25 cellular contexts compared by ENCODE assay signal in the genomic region with DNA sequence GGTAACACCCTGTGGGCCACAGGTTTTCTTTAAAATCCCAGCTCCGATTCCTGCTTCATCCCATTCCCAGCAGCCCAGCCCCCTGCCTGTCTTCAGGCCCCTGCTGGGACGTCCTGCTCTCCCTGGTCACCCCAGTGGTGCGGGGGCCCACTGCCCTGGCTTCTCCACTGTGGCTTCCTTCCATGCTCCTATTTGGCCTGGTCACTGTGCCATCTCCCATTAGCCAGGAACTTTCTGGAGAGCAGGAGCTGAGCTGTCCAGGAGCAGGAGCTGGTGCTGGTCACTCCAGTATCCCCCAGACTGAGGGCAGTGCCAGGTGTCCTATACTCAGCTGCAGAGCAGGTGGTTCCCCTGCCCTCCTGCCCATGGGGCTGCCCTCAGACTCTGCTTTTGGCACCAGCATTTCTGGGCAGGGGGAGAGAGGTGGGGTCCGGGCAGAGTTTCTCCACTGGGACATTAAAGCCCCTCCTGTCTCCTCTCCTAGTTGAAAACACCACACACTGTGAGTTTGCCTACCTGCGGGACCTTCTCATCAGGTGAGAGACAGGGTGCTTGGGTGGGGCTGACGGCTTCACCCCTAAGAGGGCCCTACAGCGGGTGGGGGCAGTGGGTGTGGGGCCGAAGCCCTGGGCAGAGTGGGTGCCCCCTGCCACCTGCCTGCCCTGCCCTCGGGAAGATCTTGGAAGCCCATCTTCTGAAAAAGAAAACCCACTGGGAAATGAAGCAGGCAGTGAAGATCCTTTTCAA.
DNase-seq lines count a peak whose midpoint lies in the region; ATAC-seq and TF ChIP-seq lines count a peak whose summit lies in the region.
"Had no signal": no experiment of that assay in that cellular context is flagged by ENCODE, and none has a peak within 500 bp of the region (broad histone marks: within the 10 kb centered on the region; RNA-seq: fewer than 3 reads in every experiment).

No MANE protein-coding gene starts in this region.

- no peak for TF ChIP-seq CTCF in CD4-positive, alpha-beta T cell (IDR thresholded peaks at IDR 0.05)
- TF ChIP-seq CTCF in chondrocyte (IDR thresholded peaks at IDR 0.05) (no peak), OCI-LY7 (conservative IDR thresholded peaks at IDR 0.05; ENCODE audit: low read length) (no peak)

- H3K79me2 ChIP-seq in OCI-LY7 (ENCODE audit: insufficient read depth, low read depth, low read length), result no peaks in the 10 kb centered on the region

- intact Hi-C loops in CD4-positive, alpha-beta T cell (cut with DNase I, micrococcal nuclease), result no loop called here
- intact Hi-C loops in posterior vena cava (cut with DNase I) (no loop called here), OCI-LY7 (cut with micrococcal nuclease; ENCODE audit: unreplicated experiment) (no loop called here)

- H3K27ac Mint-ChIP-seq in CD4-positive, alpha-beta T cell, result no peak overlapping the region
- H3K27ac Mint-ChIP-seq in chondrocyte (ENCODE audit: unreplicated experiment), result no peak overlapping the region
- H3K27ac Mint-ChIP-seq: activated CD4-positive, alpha-beta T cell treated with anti-CD3 and anti-CD28 coated beads for 36 hours; activated naive CD8-positive, alpha-beta T cell treated with anti-CD3 and anti-CD28 coated beads, Interleukin-2, amount 50 U/mL, for 24 hours; immature natural killer cell had no signal

- H3K27ac ChIP-seq in CD4-positive, alpha-beta T cell (ENCODE audit: low read depth, low read length), result peak overlapping the region; percentile 51
- no peak overlapping the region for H3K27ac ChIP-seq in OCI-LY7 (ENCODE audit: low read depth, low read length, poor library complexity, severe bottlenecking)
- H3K27ac ChIP-seq: A549, brain microvascular endothelial cell, C4-2B, heart right ventricle, ovary, SJSA1, tibial nerve had no signal

- no peaks in the 10 kb centered on the region for H3K9me3 ChIP-seq in CD4-positive, alpha-beta T cell (ENCODE audit: control insufficient read depth, low read length)
- H3K9me3 ChIP-seq in MG63, result no peaks in the 10 kb centered on the region
- no peaks in the 10 kb centered on the region for H3K9me3 ChIP-seq in OCI-LY7 (ENCODE audit: low read length)
- H3K9me3 ChIP-seq: A549, heart right ventricle, ovary, SJSA1, tibial nerve had no signal

- DNase-seq in activated CD4-positive, alpha-beta T cell treated with anti-CD3 and anti-CD28 coated beads for 48 hours, result peak; percentile 2
- DNase-seq in activated CD4-positive, alpha-beta T cell treated with anti-CD3 and anti-CD28 coated beads, Interleukin-2, amount 50 U/mL, for 1 hour, result no peak
- DNase-seq in CD4-positive, alpha-beta T cell, result peak in 1 of 10 experiments; percentile 26
- DNase-seq in chondrocyte (ENCODE audit: low spot score) (peak; percentile 57), posterior vena cava (ENCODE audit: low spot score) (peak; percentile 66), MG63 (no peak), OCI-LY7 (ENCODE audit: low spot score) (no peak)
- DNase-seq: activated CD4-positive, alpha-beta T cell treated with anti-CD3 and anti-CD28 coated beads for 36 hours; activated naive CD8-positive, alpha-beta T cell treated with anti-CD3 and anti-CD28 coated beads, Interleukin-2, amount 50 U/mL, for 24 hours; brain microvascular endothelial cell; cortex of kidney; DMS 273 treated with DMSO at 0.1 percent for 48 hours; heart right ventricle; immature natural killer cell; IMR-90; NCI-H82; stimulated activated CD4-positive, alpha-beta T cell treated with anti-CD3 and anti-CD28 coated beads, Interleukin-1b, Interleukin-23, amount 100 ng/mL, for 48 hours; stimulated activated naive CD8-positive, alpha-beta T cell treated with anti-CD3 and anti-CD28 coated beads, Interleukin-15, Interleukin-2, amounts not matched to agents 100 U/mL and 50 U/mL, for 24 hours had no signal

- POLR2A ChIA-PET in CD4-positive, alpha-beta T cell (lab: Charles Lee), result interaction anchor here (1.0 kb wide), 2 partner anchors 22 to 52 kb away, joined by 3 read pairs; no protein-coding TSS in a partner anchor
- POLR2A ChIA-PET in OCI-LY7 (lab: Charles Lee), result interaction anchor here (0.6 to 1.1 kb wide), 2 partner anchors 55 to 1203 kb away, joined by 3 read pairs; no protein-coding TSS in a partner anchor

- CTCF ChIA-PET in CD4-positive, alpha-beta T cell (lab: Charles Lee), result interaction anchor here (1.6 to 3.3 kb wide), 2 partner anchors 68 to 97 kb away, joined by 7 to 60 read pairs; no protein-coding TSS in a partner anchor
- CTCF ChIA-PET in OCI-LY7 (lab: Charles Lee; ENCODE audit: unreplicated experiment), result no interaction called here

- peaks cover 79% of the 10 kb centered on the region for H3K36me3 Mint-ChIP-seq in CD4-positive, alpha-beta T cell (ENCODE audit: low read depth)
- peaks cover 24% of the 10 kb centered on the region for H3K36me3 Mint-ChIP-seq in chondrocyte (ENCODE audit: low read depth)

- no peak overlapping the region for H3K4me2 ChIP-seq in OCI-LY7 (ENCODE audit: low read length)
- H3K4me2 ChIP-seq: A549 had no signal

- no peaks in the 10 kb centered on the region for H3K9me2 ChIP-seq in OCI-LY7 (ENCODE audit: insufficient read depth, low read length)

- BruUV-seq in OCI-LY7 (replicated peaks; lab: Mats Ljungman, UMichigan), result no TSS peak

- H3K9me3 Mint-ChIP-seq in CD4-positive, alpha-beta T cell, result no peaks in the 10 kb centered on the region
- no peaks in the 10 kb centered on the region for H3K9me3 Mint-ChIP-seq in chondrocyte (ENCODE audit: low read depth)
- H3K9me3 Mint-ChIP-seq: activated naive CD8-positive, alpha-beta T cell treated with anti-CD3 and anti-CD28 coated beads, Interleukin-2, amount 50 U/mL, for 24 hours; immature natural killer cell had no signal

- ATAC-seq in CD4-positive, alpha-beta T cell (ENCODE audit: poor library complexity), result no peak
- no peak for ATAC-seq in GM18519 (IDR thresholded peaks at IDR 0.05; ENCODE audit: low FRiP score, unreplicated experiment)
- ATAC-seq: A549; activated CD4-positive, alpha-beta T cell treated with anti-CD3 and anti-CD28 coated beads for 36 hours; activated naive CD8-positive, alpha-beta T cell treated with anti-CD3 and anti-CD28 coated beads, Interleukin-2, amount 50 U/mL, for 24 hours; heart right ventricle; stimulated activated naive CD8-positive, alpha-beta T cell treated with anti-CD3 and anti-CD28 coated beads, Interleukin-15, Interleukin-2, amounts not matched to agents 100 U/mL and 50 U/mL, for 24 hours had no signal

- peaks cover 11% of the 10 kb centered on the region for H3K4me1 Mint-ChIP-seq in CD4-positive, alpha-beta T cell (ENCODE audit: low read depth)
- H3K4me1 Mint-ChIP-seq in chondrocyte (ENCODE audit: low read depth), result peaks cover 3% of the 10 kb centered on the region

- H2AFZ ChIP-seq in OCI-LY7 (ENCODE audit: low read length), result no peak overlapping the region

- H3K4me3 ChIP-seq in MG63, result no peak overlapping the region
- H3K4me3 ChIP-seq in OCI-LY7 (ENCODE audit: low read depth, low read length, poor library complexity, severe bottlenecking), result no peak overlapping the region
- H3K4me3 ChIP-seq: A549, heart right ventricle, lung, ovary, SJSA1, tibial nerve had no signal

- H3K27me3 Mint-ChIP-seq in CD4-positive, alpha-beta T cell, result no peaks in the 10 kb centered on the region
- H3K27me3 Mint-ChIP-seq in chondrocyte (ENCODE audit: low read depth), result no peaks in the 10 kb centered on the region
- H3K27me3 Mint-ChIP-seq: activated CD4-positive, alpha-beta T cell treated with anti-CD3 and anti-CD28 coated beads for 36 hours; activated naive CD8-positive, alpha-beta T cell treated with anti-CD3 and anti-CD28 coated beads, Interleukin-2, amount 50 U/mL, for 24 hours had no signal

- H3K36me3 ChIP-seq in MG63 (peaks cover 92% of the 10 kb centered on the region), OCI-LY7 (ENCODE audit: insufficient read depth, low read length) (peaks cover 97% of the 10 kb centered on the region)
- H3K36me3 ChIP-seq: ovary had no signal

- H4K20me1 ChIP-seq in OCI-LY7 (ENCODE audit: insufficient read depth, low read length), result no peaks in the 10 kb centered on the region

- H3K4me1 ChIP-seq in OCI-LY7 (ENCODE audit: insufficient read depth, low read length, poor library complexity, severe bottlenecking), result peaks cover 35% of the 10 kb centered on the region
- H3K4me1 ChIP-seq: A549 had no signal

- H3K4me3 Mint-ChIP-seq in CD4-positive, alpha-beta T cell, result no peak overlapping the region
- no peak overlapping the region for H3K4me3 Mint-ChIP-seq in chondrocyte (ENCODE audit: unreplicated experiment)
- H3K4me3 Mint-ChIP-seq: activated CD4-positive, alpha-beta T cell treated with anti-CD3 and anti-CD28 coated beads for 36 hours; activated naive CD8-positive, alpha-beta T cell treated with anti-CD3 and anti-CD28 coated beads, Interleukin-2, amount 50 U/mL, for 24 hours; immature natural killer cell had no signal

- no peaks in the 10 kb centered on the region for H3K27me3 ChIP-seq in CD4-positive, alpha-beta T cell (ENCODE audit: control insufficient read depth, insufficient read depth, low read length)
- no peaks in the 10 kb centered on the region for H3K27me3 ChIP-seq in MG63
- H3K27me3 ChIP-seq: brain microvascular endothelial cell, heart right ventricle, ovary, SJSA1, tibial nerve had no signal

Comparison
In these comparisons a context has a peak if more than half of its experiments do, and no peak if none do; other contexts are left out.
1. DNase-seq: peak in activated CD4-positive, alpha-beta T cell treated with anti-CD3 and anti-CD28 coated beads for 48 hours (single experiment), chondrocyte (single experiment) and posterior vena cava (single experiment); none in activated CD4-positive, alpha-beta T cell treated with anti-CD3 and anti-CD28 coated beads, Interleukin-2, amount 50 U/mL, for 1 hour (single experiment), MG63 (single experiment) and OCI-LY7 (single experiment).